ENCODE assay signal across 14 cellular contexts in genomic region chr11:11602011-11602410, GRCh38. TPM values are rescaled to one million over a fixed set of nuclear protein-coding genes. Genes with fewer than 3 reads are reported as not detected.
DNase-seq lines count a peak whose midpoint lies in the region; ATAC-seq and TF ChIP-seq lines count a peak whose summit lies in the region.
"Had no signal": no experiment of that assay in that cellular context is flagged by ENCODE, and none has a peak within 500 bp of the region (broad histone marks: within the 10 kb centered on the region; RNA-seq: fewer than 3 reads in every experiment).

No MANE protein-coding gene starts in this region.

- H3K9me3 Mint-ChIP-seq in activated CD4-positive, alpha-beta T cell treated with anti-CD3 and anti-CD28 coated beads, Interleukin-2, amount 10 ng/mL, durations not matched to agents 7 days and 5 days, result no peaks in the 10 kb centered on the region
- H3K9me3 Mint-ChIP-seq in activated CD4-positive, alpha-beta T cell treated with anti-CD3 and anti-CD28 coated beads for 36 hours (ENCODE audit: low read depth), result no peaks in the 10 kb centered on the region
- H3K9me3 Mint-ChIP-seq in glutamatergic neuron (ENCODE audit: unreplicated experiment) (peaks cover 2% of the 10 kb centered on the region), nephron progenitor cell (peaks cover 17% of the 10 kb centered on the region)
- H3K9me3 Mint-ChIP-seq: HFFc6 had no signal

- no peak for TF ChIP-seq CTCF in glutamatergic neuron (IDR thresholded peaks at IDR 0.05; ENCODE audit: partially characterized antibody, unreplicated experiment)
- TF ChIP-seq CTCF in nephron progenitor cell (IDR thresholded peaks at IDR 0.05), result no peak

- H3K4me3 Mint-ChIP-seq in activated CD4-positive, alpha-beta T cell treated with anti-CD3 and anti-CD28 coated beads, Interleukin-2, amount 10 ng/mL, durations not matched to agents 7 days and 5 days, result no peak overlapping the region
- H3K4me3 Mint-ChIP-seq in activated CD4-positive, alpha-beta T cell treated with anti-CD3 and anti-CD28 coated beads for 36 hours, result no peak overlapping the region
- no peak overlapping the region for H3K4me3 Mint-ChIP-seq in glutamatergic neuron (ENCODE audit: unreplicated experiment)
- H3K4me3 Mint-ChIP-seq in nephron progenitor cell, result no peak overlapping the region
- H3K4me3 Mint-ChIP-seq: B cell; CD4-positive, CD25-positive, alpha-beta regulatory T cell; CD8-positive, alpha-beta T cell; HFFc6 had no signal

- POLR2A ChIA-PET in activated CD4-positive, alpha-beta T cell treated with anti-CD3 and anti-CD28 coated beads, Interleukin-2, amount 10 ng/mL, durations not matched to agents 7 days and 5 days (lab: Charles Lee), result no interaction called here
- POLR2A ChIA-PET in activated CD4-positive, alpha-beta T cell treated with anti-CD3 and anti-CD28 coated beads for 36 hours (lab: Charles Lee), result no interaction called here

- intact Hi-C loops in activated CD4-positive, alpha-beta T cell treated with anti-CD3 and anti-CD28 coated beads for 36 hours (cut with DNase I, micrococcal nuclease), result no loop called here

- peaks cover 15% of the 10 kb centered on the region for H3K27me3 Mint-ChIP-seq in activated CD4-positive, alpha-beta T cell treated with anti-CD3 and anti-CD28 coated beads, Interleukin-2, amount 10 ng/mL, durations not matched to agents 7 days and 5 days
- peaks cover 6% of the 10 kb centered on the region for H3K27me3 Mint-ChIP-seq in activated CD4-positive, alpha-beta T cell treated with anti-CD3 and anti-CD28 coated beads for 36 hours
- no peaks in the 10 kb centered on the region for H3K27me3 Mint-ChIP-seq in glutamatergic neuron (ENCODE audit: unreplicated experiment)
- peaks cover 23% of the 10 kb centered on the region for H3K27me3 Mint-ChIP-seq in nephron progenitor cell (ENCODE audit: low read depth, poor library complexity)

- no peak for DNase-seq in activated CD4-positive, alpha-beta T cell treated with anti-CD3 and anti-CD28 coated beads, Interleukin-2, amount 10 ng/mL, durations not matched to agents 7 days and 5 days
- DNase-seq in activated CD4-positive, alpha-beta T cell treated with anti-CD3 and anti-CD28 coated beads for 36 hours, result no peak
- no peak for DNase-seq in glutamatergic neuron
- DNase-seq in nephron progenitor cell, result no peak
- no peak for DNase-seq in activated naive CD4-positive, alpha-beta T cell treated with anti-CD3 and anti-CD28 coated beads, Interleukin-2, amount 50 U/mL, for 16 hours
- DNase-seq in nucleus accumbens (lab: John Stamatoyannopoulos, UW), result no peak
- DNase-seq: Caco-2; CD4-positive, CD25-positive, alpha-beta regulatory T cell; CD8-positive, alpha-beta T cell; DMS153; DND-41; GOT3; HFFc6 had no signal

- CTCF ChIA-PET in activated CD4-positive, alpha-beta T cell treated with anti-CD3 and anti-CD28 coated beads, Interleukin-2, amount 10 ng/mL, durations not matched to agents 7 days and 5 days (lab: Charles Lee), result no interaction called here
- CTCF ChIA-PET in activated CD4-positive, alpha-beta T cell treated with anti-CD3 and anti-CD28 coated beads for 36 hours (lab: Charles Lee), result interaction anchor here (1.0 kb wide), 1 partner anchor 20 kb away, joined by 3 read pairs; the partner anchor contains the start of gene GALNT18

- H3K4me1 Mint-ChIP-seq in activated CD4-positive, alpha-beta T cell treated with anti-CD3 and anti-CD28 coated beads, Interleukin-2, amount 10 ng/mL, durations not matched to agents 7 days and 5 days, result no peaks in the 10 kb centered on the region
- no peaks in the 10 kb centered on the region for H3K4me1 Mint-ChIP-seq in activated CD4-positive, alpha-beta T cell treated with anti-CD3 and anti-CD28 coated beads for 36 hours
- H3K4me1 Mint-ChIP-seq in glutamatergic neuron (ENCODE audit: low read depth, unreplicated experiment), result peaks cover 22% of the 10 kb centered on the region
- no peaks in the 10 kb centered on the region for H3K4me1 Mint-ChIP-seq in nephron progenitor cell
- H3K4me1 Mint-ChIP-seq: B cell; CD4-positive, CD25-positive, alpha-beta regulatory T cell had no signal

- ATAC-seq in activated CD4-positive, alpha-beta T cell treated with anti-CD3 and anti-CD28 coated beads for 36 hours, result no peak
- ATAC-seq: CD8-positive, alpha-beta T cell had no signal

- no peaks in the 10 kb centered on the region for H3K36me3 Mint-ChIP-seq in activated CD4-positive, alpha-beta T cell treated with anti-CD3 and anti-CD28 coated beads, Interleukin-2, amount 10 ng/mL, durations not matched to agents 7 days and 5 days (ENCODE audit: low read depth)
- H3K36me3 Mint-ChIP-seq in activated CD4-positive, alpha-beta T cell treated with anti-CD3 and anti-CD28 coated beads for 36 hours (ENCODE audit: low read depth), result no peaks in the 10 kb centered on the region
- H3K36me3 Mint-ChIP-seq in glutamatergic neuron (ENCODE audit: unreplicated experiment) (peaks cover 8% of the 10 kb centered on the region), nephron progenitor cell (ENCODE audit: low read depth) (no peaks in the 10 kb centered on the region)
- H3K36me3 Mint-ChIP-seq: CD4-positive, CD25-positive, alpha-beta regulatory T cell; CD8-positive, alpha-beta T cell had no signal

- H3K27ac Mint-ChIP-seq in activated CD4-positive, alpha-beta T cell treated with anti-CD3 and anti-CD28 coated beads, Interleukin-2, amount 10 ng/mL, durations not matched to agents 7 days and 5 days, result peak overlapping the region; percentile 31
- no peak overlapping the region for H3K27ac Mint-ChIP-seq in activated CD4-positive, alpha-beta T cell treated with anti-CD3 and anti-CD28 coated beads for 36 hours
- H3K27ac Mint-ChIP-seq in glutamatergic neuron (ENCODE audit: unreplicated experiment) (peak overlapping the region; percentile 52), nephron progenitor cell (peak overlapping the region; percentile 40)
- H3K27ac Mint-ChIP-seq: B cell; CD4-positive, CD25-positive, alpha-beta regulatory T cell; CD8-positive, alpha-beta T cell; HFFc6 had no signal

RNA-seq across cellular contexts. Expression of gene GALNT18, which starts 19.8 kb away (rescaled TPM):
- total RNA-seq in activated CD4-positive, alpha-beta T cell treated with anti-CD3 and anti-CD28 coated beads, Interleukin-2, amount 10 ng/mL, durations not matched to agents 7 days and 5 days, result under 1 TPM; 0.69 to 0.71 TPM
- 1 to 10 TPM; 6.9 to 8.8 TPM for total RNA-seq in activated CD4-positive, alpha-beta T cell treated with anti-CD3 and anti-CD28 coated beads for 36 hours
- 76.9 TPM for total RNA-seq in glutamatergic neuron (ENCODE audit: unreplicated experiment)
- total RNA-seq: B cell; CD4-positive, CD25-positive, alpha-beta regulatory T cell; CD8-positive, alpha-beta T cell had no signal

Comparison
In these comparisons a context has a peak if more than half of its experiments do, and no peak if none do; other contexts are left out.
1. RNA of gene GALNT18, which starts 19.8 kb away (total RNA-seq): 76.9 TPM in glutamatergic neuron (single experiment) and 6.9 to 8.8 TPM in activated CD4-positive, alpha-beta T cell treated with anti-CD3 and anti-CD28 coated beads for 36 hours; 0.69 to 0.71 TPM in activated CD4-positive, alpha-beta T cell treated with anti-CD3 and anti-CD28 coated beads, Interleukin-2, amount 10 ng/mL, durations not matched to agents 7 days and 5 days; every median in the first group is over 4 times any median in the second.